ENCODE assay signal across 14 cellular contexts in the genomic region with DNA sequence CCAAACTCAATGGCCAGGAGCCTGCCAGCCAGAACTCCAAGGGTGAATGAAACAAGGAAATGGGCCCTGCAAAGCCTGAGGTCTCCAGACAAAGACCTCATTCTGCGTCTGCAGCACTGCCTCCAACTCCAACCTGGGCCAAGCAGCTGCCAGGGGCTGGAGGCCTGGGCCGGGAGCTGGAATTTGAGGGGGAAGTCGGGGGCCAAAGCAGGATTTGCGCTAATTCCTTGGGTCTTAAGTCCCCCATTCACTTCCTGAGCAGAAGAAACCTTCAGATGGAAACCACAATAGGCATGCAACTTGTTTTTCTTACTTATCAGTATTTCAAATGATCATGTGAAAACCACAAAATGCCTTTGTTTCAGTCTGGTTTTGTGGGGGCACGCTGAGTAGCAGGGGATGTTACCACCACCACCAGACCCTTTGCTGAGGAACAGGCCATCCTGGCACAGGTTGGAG. TPM values are rescaled to one million over a fixed set of nuclear protein-coding genes. Genes with fewer than 3 reads are reported as not detected.
DNase-seq lines count a peak whose midpoint lies in the region; ATAC-seq, FAIRE-seq and TF ChIP-seq lines count a peak whose summit lies in the region.
"Had no signal": no experiment of that assay in that cellular context is flagged by ENCODE, and none has a peak within 500 bp of the region (broad histone marks: within the 10 kb centered on the region; RNA-seq: fewer than 3 reads in every experiment).

No MANE protein-coding gene starts in this region.

- H3K4me3 ChIP-seq in Peyer's patch (no peak overlapping the region), dorsolateral prefrontal cortex (no peak overlapping the region), pancreas (no peak overlapping the region)
- H3K4me3 ChIP-seq: BLaER1 treated with 17β-estradiol and CSF1 and Interleukin-3, amounts not matched to agents 10 nM and 100 nM had no signal

- H3K27me3 ChIP-seq in Peyer's patch (no peaks in the 10 kb centered on the region), dorsolateral prefrontal cortex (no peaks in the 10 kb centered on the region), pancreas (no peaks in the 10 kb centered on the region)
- H3K27me3 ChIP-seq: BLaER1 treated with 17β-estradiol and CSF1 and Interleukin-3, amounts not matched to agents 10 nM and 100 nM had no signal

- no peak for TF ChIP-seq POLR2A in Peyer's patch (IDR thresholded peaks at IDR 0.05)

- no peak for TF ChIP-seq CTCF in Peyer's patch (IDR thresholded peaks at IDR 0.05)
- TF ChIP-seq CTCF in dorsolateral prefrontal cortex (IDR thresholded peaks at IDR 0.05 in 54 of 56, conservative IDR thresholded peaks at IDR 0.05 in 2 of 56; ENCODE audit: low read depth in 1 of 56, partially characterized antibody in 56 of 56), result no peak
- TF ChIP-seq CTCF in pancreas (IDR thresholded peaks at IDR 0.05), result no peak

- H3K9me3 ChIP-seq in Peyer's patch (no peaks in the 10 kb centered on the region), pancreas (no peaks in the 10 kb centered on the region)
- H3K9me3 ChIP-seq: BLaER1 treated with 17β-estradiol and CSF1 and Interleukin-3, amounts not matched to agents 10 nM and 100 nM had no signal

- H3K27ac ChIP-seq in Peyer's patch (peak overlapping the region in 3 of 4 donors; percentile 33 to 43 (median 35)), dorsolateral prefrontal cortex (peak overlapping the region; percentile 19 to 97 (median 92)), pancreas (peak overlapping the region; percentile 66 to 84 (median 76))
- H3K27ac ChIP-seq: BLaER1 treated with 17β-estradiol and CSF1 and Interleukin-3, amounts not matched to agents 10 nM and 100 nM had no signal

- ATAC-seq in pancreas, result peak; percentile 35 to 60 (median 42)
- no peak for ATAC-seq in HG02938 (IDR thresholded peaks at IDR 0.05; ENCODE audit: unreplicated experiment)

- H3K36me3 ChIP-seq in Peyer's patch (no peaks in the 10 kb centered on the region), pancreas (no peaks in the 10 kb centered on the region)
- H3K36me3 ChIP-seq: BLaER1 treated with 17β-estradiol and CSF1 and Interleukin-3, amounts not matched to agents 10 nM and 100 nM had no signal

- WGBS in pancreas, 2 donors, result 20 to 39% methylated on average over 5 of the region's 5 CpGs

- intact Hi-C loops in dorsolateral prefrontal cortex (cut with DNase I) (loop anchor here in 1 of 2 donors (10.0 kb wide), 1 partner anchor 1094 kb away; no protein-coding TSS in a partner anchor), pancreas (cut with DNase I) (loop anchor here in 1 of 3 donors (10.0 kb wide), 1 partner anchor 136 kb away; no protein-coding TSS in a partner anchor)

- DNase-seq in C1 segment of cervical spinal cord (lab: John Stamatoyannopoulos, UW), result peak in 9 of 14 donors; percentile 10 to 62 (median 40)
- DNase-seq in Peyer's patch, result no peak
- DNase-seq in dorsolateral prefrontal cortex, result peak in 4 of 10 donors; percentile 44 to 60 (median 56)
- DNase-seq in pancreas, result peak in 2 of 6 donors; percentile 51 to 63
- DNase-seq in DMS79 (lab: John Stamatoyannopoulos, UW), result no peak
- DNase-seq in NCI-H2107 treated with DMSO at 0.1 percent for 48 hours (lab: John Stamatoyannopoulos, UW; ENCODE audit: unreplicated experiment), result no peak
- DNase-seq in activated CD8-positive, alpha-beta memory T cell treated with anti-CD3 and anti-CD28 coated beads, Interleukin-2, amount 50 U/mL, for 4 hours, result no peak
- DNase-seq: cortex of kidney, mesendoderm, NCI-H69 had no signal

- no peak for FAIRE-seq in pancreas (lab: Jason Lieb, UNC)
- FAIRE-seq: frontal cortex, small intestine had no signal

- peaks cover 0 to 15% (median 5%) of the 10 kb centered on the region in 4 donors for H3K4me1 ChIP-seq in Peyer's patch
- H3K4me1 ChIP-seq in pancreas, result peaks cover 20 to 36% (median 27%) of the 10 kb centered on the region in 3 donors

RNA-seq across cellular contexts. Expression of gene TC2N, which starts 23.0 kb away (rescaled TPM):
- total RNA-seq in Peyer's patch, result 10 to 100 TPM; 35.2 to 59.4 (median 50.9) TPM
- 10 to 100 TPM in 13 of 120 experiments, 1 to 10 TPM in 107; 1.5 to 14.6 (median 5.8) TPM for total RNA-seq in dorsolateral prefrontal cortex
- 100 to 1,000 TPM in 5 of 6 donors, 10 to 100 TPM in 1; 96.5 to 215 (median 119) TPM for total RNA-seq in pancreas
- 10 to 100 TPM; 23.9 to 45.4 TPM for polyA plus RNA-seq in pancreas

RNA-seq across cellular contexts. Expression of gene FBLN5, which starts 57.2 kb away (rescaled TPM):
- total RNA-seq in Peyer's patch, result 10 to 100 TPM; 30.5 to 61.1 (median 51.2) TPM
- 10 to 100 TPM in 106 of 120 experiments, 1 to 10 TPM in 14; 7.3 to 40.2 (median 14.2) TPM for total RNA-seq in dorsolateral prefrontal cortex
- 10 to 100 TPM; 11.5 to 34.3 (median 23.3) TPM for total RNA-seq in pancreas
- polyA plus RNA-seq in pancreas, result 10 to 100 TPM; 21.4 to 22.5 TPM

Comparison
In these comparisons a context has a peak if more than half of its experiments do, and no peak if none do; other contexts are left out.
1. DNase-seq: peak in C1 segment of cervical spinal cord (9 of 14); none in Peyer's patch (0 of 3), DMS79 (single experiment), NCI-H2107 treated with DMSO at 0.1 percent for 48 hours (single experiment) and activated CD8-positive, alpha-beta memory T cell treated with anti-CD3 and anti-CD28 coated beads, Interleukin-2, amount 50 U/mL, for 4 hours (single experiment).
2. H3K27ac ChIP-seq: peak in every context shown above with its lines; median percentile 92 in dorsolateral prefrontal cortex; 76 in pancreas; 35 in Peyer's patch.